Comparison of ENCODE assay signal across 20 cellular contexts in the genomic region with DNA sequence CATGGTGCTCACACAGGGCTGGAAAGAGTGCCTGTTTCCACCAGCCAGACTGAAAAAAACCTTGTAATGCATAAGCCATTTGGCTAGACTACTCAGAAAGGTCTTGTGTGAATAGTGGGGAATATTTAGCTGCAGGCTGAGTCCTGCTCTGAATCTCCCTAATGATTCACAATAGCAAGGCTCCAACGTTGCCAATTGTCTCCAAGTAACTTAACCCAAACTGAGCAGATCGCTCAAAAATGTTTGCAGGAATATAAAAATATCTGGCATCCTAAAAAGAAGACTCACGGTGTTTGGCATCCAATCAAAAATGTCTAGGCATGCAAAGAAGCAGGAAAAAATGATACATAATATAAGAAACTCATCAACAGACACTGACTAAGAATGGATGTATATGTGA. TPM values are rescaled to one million over a fixed set of nuclear protein-coding genes. Genes with fewer than 3 reads are reported as not detected.
DNase-seq lines count a peak whose midpoint lies in the region; ATAC-seq, FAIRE-seq and TF ChIP-seq lines count a peak whose summit lies in the region.
"Not testable (repeated sequence)": the region's sequence is repeated elsewhere in the genome, so short reads cannot be mapped to it uniquely, and the experiment has no call there.
"Had no signal": no experiment of that assay in that cellular context is flagged by ENCODE, and none has a peak within 500 bp of the region (broad histone marks: within the 10 kb centered on the region; RNA-seq: fewer than 3 reads in every experiment).

No MANE protein-coding gene starts in this region.

- TF ChIP-seq POLR2A in GM12878 (IDR thresholded peaks at IDR 0.05; ENCODE audit: low read depth, low read length), result not testable (repeated sequence)

- H3K79me2 ChIP-seq in ACC112 (ENCODE audit: control insufficient read depth, insufficient read depth, low read length, unreplicated experiment); GM12878 (ENCODE audit: control insufficient read depth, insufficient read depth, low read length); fibroblast of lung (ENCODE audit: control insufficient read depth, insufficient read depth, low read length): not testable (repeated sequence)

- not testable (repeated sequence) for H4K20me1 ChIP-seq in GM12878 (ENCODE audit: control insufficient read depth, insufficient read depth); fibroblast of lung (ENCODE audit: control insufficient read depth, extremely low read depth, insufficient read depth, low read length)

- H3K4me2 ChIP-seq in GM12878 (ENCODE audit: control insufficient read depth, insufficient read depth), result not testable (repeated sequence)
- peak overlapping the region; percentile 5 for H3K4me2 ChIP-seq in fibroblast of lung (ENCODE audit: extremely low read depth, insufficient read depth, low read length)
- H3K4me2 ChIP-seq in skeletal muscle satellite cell (ENCODE audit: low read length), result peak overlapping the region; percentile 47

- not testable (repeated sequence) for H3K27me3 ChIP-seq in ACC112 (ENCODE audit: insufficient read depth, low read length); RWPE2 (ENCODE audit: insufficient read depth, poor library complexity, severe bottlenecking); GM12878 (replicated peaks in 1 of 2; ENCODE audit: control insufficient read depth in 2 of 2, insufficient read depth in 2 of 2, low read length in 1 of 2); fibroblast of lung (ENCODE audit: control insufficient read depth, insufficient read depth, low read length); skeletal muscle satellite cell (ENCODE audit: control insufficient read depth, insufficient read depth, low read length)

- SMC1A ChIA-PET in GM12878 (lab: Charles Lee; ENCODE audit: uncharacterized antibody, unreplicated experiment), result not testable (repeated sequence)

- not testable (repeated sequence) for TF ChIP-seq RAD21 in GM12878 (IDR thresholded peaks at IDR 0.05; ENCODE audit: insufficient read depth, low read depth, low read length)

- not testable (repeated sequence) for H3K36me3 ChIP-seq in ACC112 (ENCODE audit: insufficient read depth, low read length); RWPE2 (ENCODE audit: low read depth); GM12878 (ENCODE audit: control insufficient read depth in 2 of 2, insufficient read depth in 2 of 2, low read length in 1 of 2); fibroblast of lung (ENCODE audit: control insufficient read depth, insufficient read depth, low read length); skeletal muscle satellite cell (ENCODE audit: insufficient read depth, low read length)

- in situ Hi-C loops in GM12878 (cut with MboI), result not testable (repeated sequence)

- H3K9me3 ChIP-seq in RWPE2 (ENCODE audit: severe bottlenecking); GM12878 (replicated peaks; ENCODE audit: control insufficient read depth, insufficient read depth, low read length); fibroblast of lung (ENCODE audit: control insufficient read depth, insufficient read depth, low read depth, low read length); skeletal muscle satellite cell (replicated peaks; ENCODE audit: low read length): not testable (repeated sequence)

- intact Hi-C loops in GM12878 (cut with micrococcal nuclease; ENCODE audit: unreplicated experiment), result not testable (repeated sequence)

- 0% methylated on average over 3 of the region's 3 CpGs for WGBS in GM12878 (ENCODE audit: insufficient coverage, insufficient replicate concordance, low lambda C conversion rate, missing lambda C conversion rate)

- H3K27ac ChIP-seq in ACC112 (ENCODE audit: low read depth, low read length), result peak overlapping the region; percentile 51
- H3K27ac ChIP-seq in RWPE2 (ENCODE audit: poor library complexity, severe bottlenecking), result peak overlapping the region; percentile 98
- H3K27ac ChIP-seq in GM12878 (ENCODE audit: control insufficient read depth, insufficient read depth), result not testable (repeated sequence)
- peak overlapping the region; percentile 54 for H3K27ac ChIP-seq in fibroblast of lung (ENCODE audit: insufficient read depth, low read length)

- CTCF ChIA-PET in GM12878 (lab: Yijun Ruan, JAX), result not testable (repeated sequence)

- not testable (repeated sequence) for BruUV-seq in GM12878 (replicated peaks; lab: Mats Ljungman, UMichigan)

- H3K4me3 ChIP-seq in ACC112 (ENCODE audit: low read depth, low read length); RWPE2 (ENCODE audit: severe bottlenecking); GM12878; fibroblast of lung (replicated peaks in 1 of 4; ENCODE audit: control extremely low read depth in 1 of 4, insufficient read depth in 1 of 4, low read depth in 3 of 4, low read length in 4 of 4); skeletal muscle satellite cell (ENCODE audit: low read length): not testable (repeated sequence)

- ATAC-seq in RWPE2 (ENCODE audit: low read depth), result peak; percentile 85
- ATAC-seq in GM12878, result not testable (repeated sequence)

- H3K9ac ChIP-seq in GM12878 (ENCODE audit: control insufficient read depth, insufficient read depth, low read length); fibroblast of lung (ENCODE audit: insufficient read depth, low read length): not testable (repeated sequence)
- H3K9ac ChIP-seq in skeletal muscle satellite cell (ENCODE audit: low read depth, low read length), result peak overlapping the region; percentile 66

- RAD21 ChIA-PET in GM12878 (lab: Charles Lee; ENCODE audit: unreplicated experiment), result not testable (repeated sequence)

- H3K4me1 ChIP-seq in ACC112 (ENCODE audit: control insufficient read depth, insufficient read depth, low read length, unreplicated experiment) (peaks cover 12% of the 10 kb centered on the region), RWPE2 (ENCODE audit: insufficient read depth, poor library complexity, severe bottlenecking) (peaks cover 40% of the 10 kb centered on the region), skeletal muscle satellite cell (ENCODE audit: control insufficient read depth, insufficient read depth, low read length) (peaks cover 15% of the 10 kb centered on the region)
- H3K4me1 ChIP-seq in GM12878 (ENCODE audit: control insufficient read depth, insufficient read depth, low read length); fibroblast of lung (ENCODE audit: control insufficient read depth, extremely low read depth, insufficient read depth, low read length): not testable (repeated sequence)

- not testable (repeated sequence) for H2AFZ ChIP-seq in ACC112 (ENCODE audit: low read length, unreplicated experiment); GM12878 (ENCODE audit: control insufficient read depth, low read depth, low read length); fibroblast of lung (ENCODE audit: low read length)

- DNase-seq in EH (ENCODE audit: low read depth) (peak; percentile 99), HS-27A (ENCODE audit: low read depth) (peak; percentile 97), fibroblast of lung (ENCODE audit: low read depth in 2 of 2) (peak; percentile 3 to 90), iris pigment epithelial cell (ENCODE audit: low read depth) (peak; percentile 92)
- DNase-seq in RWPE2 (ENCODE audit: low spot score); GM12878 (ENCODE audit: low read depth, low spot score): not testable (repeated sequence)

- POLR2A ChIA-PET in GM12878 (lab: Charles Lee), result not testable (repeated sequence)

- TF ChIP-seq EP300 in GM12878 (IDR thresholded peaks at IDR 0.05; ENCODE audit: borderline replicate concordance in 1 of 2, control insufficient read depth in 1 of 2, low read depth in 2 of 2, low read length in 2 of 2), result not testable (repeated sequence)

- peak; percentile 74 for FAIRE-seq in GM12878 (lab: Jason Lieb, UNC)

- TF ChIP-seq CTCF in RWPE2 (IDR thresholded peaks at IDR 0.05; ENCODE audit: poor library complexity, severe bottlenecking); GM12878 (IDR thresholded peaks at IDR 0.05 in 2 of 3, conservative IDR thresholded peaks at IDR 0.05 in 1 of 3; ENCODE audit: control insufficient read depth in 2 of 3, extremely low read depth in 1 of 3, insufficient read depth in 1 of 3, low read depth in 3 of 3, low read length in 3 of 3); fibroblast of lung (conservative IDR thresholded peaks at IDR 0.05 in 1 of 2, IDR thresholded peaks at IDR 0.05 in 1 of 2; ENCODE audit: low read depth in 1 of 2, low read length in 2 of 2): not testable (repeated sequence)

RNA-seq across cellular contexts. Expression of a gene that starts 44.8 kb away (rescaled TPM):
- not detected in 2 replicates for total RNA-seq in GM12878 (2013; cell fraction: nucleolus; rRNA removed)
- total RNA-seq in GM12878 (2014; rRNA removed) (not detected in 2 replicates), GM12878 (2014; rRNA removed; fragmentation: Illumina TruSeq; extraction: Trizol) (not detected in 2 replicates), GM12878 (2021) (not detected in 2 replicates), fibroblast of lung (not detected in 2 replicates)
- polyA plus RNA-seq in GM12878 (2011; ENCODE audit: low read depth), result not detected
- polyA plus RNA-seq in GM12878 (2011; rRNA removed) (not detected in 2 replicates), GM12878 (2014; fragmentation: Illumina TruSeq; extraction: Trizol) (not detected in 2 replicates), GM12878 (2014; fragmentation: Nextera tagmentation; extraction: Ambion mirVana) (not detected), GM12878 (2014; rRNA removed) (not detected in 2 replicates), GM12878 (2016; fragmentation: Nextera tagmentation; extraction: Ambion mirVana) (not detected), fibroblast of lung (1.5 and 2.1 TPM in 2 replicates)
- not detected in 2 replicates for polyA plus RNA-seq in GM12878 (2011; cell fraction: cytosol; rRNA removed)
- polyA plus RNA-seq in GM12878 (2011; cell fraction: nucleus; rRNA removed), result not detected in 2 replicates
- not detected in 2 replicates for polyA plus RNA-seq in GM12878 (2012)
- not detected in 2 replicates for polyA minus RNA-seq in GM12878 (2011; rRNA and poly(A)+ RNA removed)
- polyA minus RNA-seq in GM12878 (2011; cell fraction: cytosol; rRNA and poly(A)+ RNA removed), result not detected in 2 replicates
- not detected in 2 replicates for polyA minus RNA-seq in GM12878 (2011; cell fraction: nucleus; rRNA and poly(A)+ RNA removed)
- polyA plus RNA-seq in fibroblast of lung (2012), result 1.1 and 1.5 TPM in 2 replicates
- polyA minus RNA-seq in fibroblast of lung (ENCODE audit: low replicate concordance), result 1.9 TPM in 1 of 2 replicates, not detected in the other
- total RNA-seq in skeletal muscle satellite cell (2012; rRNA removed), result not detected in 2 replicates
- total RNA-seq: activated CD8-positive, alpha-beta T cell treated with anti-CD3 and anti-CD28 coated beads for 36 hours; dermis microvascular lymphatic vessel endothelial cell; frontal cortex; GM23338; hepatocyte; left lobe of liver; prostate gland; sciatic nerve; temporal lobe; urinary bladder had no signal
- polyA plus RNA-seq: CD4-positive, CD25-positive, alpha-beta regulatory T cell; GM23338; hepatocyte; urinary bladder had no signal

RNA-seq across cellular contexts. Expression of a gene that starts 59.0 kb away (rescaled TPM):
- not detected in 2 replicates for total RNA-seq in GM12878 (2013; cell fraction: nucleolus; rRNA removed)
- total RNA-seq in GM12878 (2014; rRNA removed), result not detected in 2 replicates
- not detected in 2 replicates for total RNA-seq in GM12878 (2014; rRNA removed; fragmentation: Illumina TruSeq; extraction: Trizol)
- total RNA-seq in GM12878 (2021), result not detected in 2 replicates
- polyA plus RNA-seq in GM12878 (2011; ENCODE audit: low read depth), result not detected
- not detected in 2 replicates for polyA plus RNA-seq in GM12878 (2011; rRNA removed)
- not detected in 2 replicates for polyA plus RNA-seq in GM12878 (2011; cell fraction: cytosol; rRNA removed)
- not detected in 2 replicates for polyA plus RNA-seq in GM12878 (2011; cell fraction: nucleus; rRNA removed)
- not detected in 2 replicates for polyA plus RNA-seq in GM12878 (2012)
- polyA plus RNA-seq in GM12878 (2014; fragmentation: Illumina TruSeq; extraction: Trizol), result not detected in 2 replicates
- polyA plus RNA-seq in GM12878 (2014; fragmentation: Nextera tagmentation; extraction: Ambion mirVana), result not detected
- polyA plus RNA-seq in GM12878 (2014; rRNA removed), result not detected in 2 replicates
- under 1 TPM in 1 of 2 experiments, not detected in 1; 0.27 TPM for polyA plus RNA-seq in GM12878 (2016; fragmentation: Nextera tagmentation; extraction: Ambion mirVana)
- not detected in 2 replicates for polyA minus RNA-seq in GM12878 (2011; rRNA and poly(A)+ RNA removed)
- not detected in 2 replicates for polyA minus RNA-seq in GM12878 (2011; cell fraction: cytosol; rRNA and poly(A)+ RNA removed)
- polyA minus RNA-seq in GM12878 (2011; cell fraction: nucleus; rRNA and poly(A)+ RNA removed), result not detected in 2 replicates
- 2.1 and 14.2 TPM in 2 replicates for total RNA-seq in fibroblast of lung
- polyA plus RNA-seq in fibroblast of lung, result 52.2 and 229 TPM in 2 replicates
- polyA plus RNA-seq in fibroblast of lung (2012), result 42.9 and 138 TPM in 2 replicates
- polyA minus RNA-seq in fibroblast of lung (ENCODE audit: low replicate concordance), result 18.3 and 49.3 TPM in 2 replicates
- total RNA-seq in skeletal muscle satellite cell (2012; rRNA removed), result 0.22 and 0.51 TPM in 2 replicates
- total RNA-seq: activated CD8-positive, alpha-beta T cell treated with anti-CD3 and anti-CD28 coated beads for 36 hours; activated T-helper 17 cell treated with anti-CD3 and anti-CD28 coated beads, Interleukin-2, amount 50 U/mL, for 72 hours; CD4-positive, CD25-positive, alpha-beta regulatory T cell; dermis microvascular lymphatic vessel endothelial cell; frontal cortex; GM23338; left lobe of liver; prostate gland; sciatic nerve; temporal lobe; urinary bladder had no signal
- polyA plus RNA-seq: CD4-positive, CD25-positive, alpha-beta regulatory T cell; urinary bladder had no signal
